8 cellular contexts compared by ENCODE assay signal in the genomic region with DNA sequence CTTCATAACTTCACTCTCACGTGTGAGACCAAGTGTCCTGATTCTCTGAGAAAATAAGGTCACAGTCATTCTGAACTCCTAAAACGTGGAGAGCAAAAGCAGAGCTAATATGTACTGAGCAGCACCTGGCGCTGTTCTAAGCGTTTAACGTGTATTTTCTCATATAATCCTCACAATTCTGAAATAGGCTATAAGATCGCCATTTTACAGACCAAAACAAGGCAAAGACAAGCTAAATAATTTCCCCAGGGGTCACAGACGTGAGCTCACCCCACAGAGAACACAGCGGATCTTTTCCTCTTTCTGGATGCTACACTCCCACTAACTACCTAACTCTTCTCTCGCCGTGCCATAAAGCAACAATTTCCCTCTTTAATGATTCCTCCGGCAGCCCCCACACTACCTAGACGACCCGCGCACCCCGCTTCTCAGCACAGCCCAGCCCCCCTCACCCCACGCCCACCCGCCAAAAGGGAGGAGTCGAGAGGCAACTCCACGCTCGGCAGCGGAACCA. TPM values are rescaled to one million over a fixed set of nuclear protein-coding genes. Genes with fewer than 3 reads are reported as not detected.
DNase-seq lines count a peak whose midpoint lies in the region; ATAC-seq and TF ChIP-seq lines count a peak whose summit lies in the region.

No MANE protein-coding gene starts in this region.

- peak overlapping the region; percentile 72 for H3K4me3 ChIP-seq in epithelial cell of esophagus (ENCODE audit: low read length)
- H3K4me3 ChIP-seq in naive thymus-derived CD4-positive, alpha-beta T cell (ENCODE audit: low read length), result peak overlapping the region; percentile 75

- no peaks in the 10 kb centered on the region for H3K36me3 Mint-ChIP-seq in naive thymus-derived CD4-positive, alpha-beta T cell

- ATAC-seq in HG02973 (IDR thresholded peaks at IDR 0.05; ENCODE audit: unreplicated experiment) (peak; percentile 16), esophagus mucosa (no peak)
- no peak for ATAC-seq in naive thymus-derived CD4-positive, alpha-beta T cell

- DNase-seq in NCI-H1694 (lab: John Stamatoyannopoulos, UW) (peak; percentile 53), NCI-H1694 treated with DMSO at 0.1 percent for 48 hours (lab: John Stamatoyannopoulos, UW) (no peak), T-helper 9 cell (peak; percentile 72), epithelial cell of esophagus (ENCODE audit: low read depth) (peak; percentile 17)
- no peak for DNase-seq in naive thymus-derived CD4-positive, alpha-beta T cell
- no peak for DNase-seq in central memory CD4-positive, alpha-beta T cell

- H3K9me3 ChIP-seq in naive thymus-derived CD4-positive, alpha-beta T cell (ENCODE audit: control insufficient read depth in 2 of 3, low read length in 3 of 3), result no peaks in the 10 kb centered on the region

- peaks cover 14 to 35% (median 28%) of the 10 kb centered on the region in 7 donors for H3K4me1 Mint-ChIP-seq in naive thymus-derived CD4-positive, alpha-beta T cell

- H3K9me3 Mint-ChIP-seq in naive thymus-derived CD4-positive, alpha-beta T cell, result peaks cover 0 to 4% (median 0%) of the 10 kb centered on the region in 11 donors

- intact Hi-C loops in naive thymus-derived CD4-positive, alpha-beta T cell (cut with micrococcal nuclease), result loop anchor here (1.0 to 10.0 kb wide), 18 partner anchors 45 to 752 kb away; partner anchors contain the start of gene ENPP4 (in 1 of the 2)

- POLR2A ChIA-PET in naive thymus-derived CD4-positive, alpha-beta T cell (lab: Charles Lee), result interaction anchor here (0.8 to 3.0 kb wide), 13 partner anchors 11 to 709 kb away, joined by 3 to 17 read pairs (median 4); partner anchors contain the start of gene RUNX2

- H3K27ac Mint-ChIP-seq in naive thymus-derived CD4-positive, alpha-beta T cell, result peak overlapping the region; percentile 96 to 100 (median 98)

- TF ChIP-seq CTCF in epithelial cell of esophagus (IDR thresholded peaks at IDR 0.05; ENCODE audit: insufficient read depth, low read depth, low read length, missing control alignments), result peak; percentile 13

- H3K4me1 ChIP-seq in naive thymus-derived CD4-positive, alpha-beta T cell (ENCODE audit: control insufficient read depth in 2 of 2, insufficient read depth in 2 of 2, low read length in 2 of 2), result peaks cover 0 to 14% of the 10 kb centered on the region in 2 donors

- peak overlapping the region; percentile 89 to 100 (median 98) for H3K4me3 Mint-ChIP-seq in naive thymus-derived CD4-positive, alpha-beta T cell

- peak overlapping the region; percentile 86 for H3K27ac ChIP-seq in naive thymus-derived CD4-positive, alpha-beta T cell (ENCODE audit: low read depth, low read length)

- peaks cover 0 to 6% (median 0%) of the 10 kb centered on the region in 3 experiments for H3K36me3 ChIP-seq in naive thymus-derived CD4-positive, alpha-beta T cell (ENCODE audit: control insufficient read depth in 2 of 3, insufficient read depth in 3 of 3, low read length in 3 of 3)

- CTCF ChIA-PET in naive thymus-derived CD4-positive, alpha-beta T cell (lab: Charles Lee), result interaction anchor here (0.7 to 1.4 kb wide), 2 partner anchors 334 to 721 kb away, joined by 3 to 5 read pairs; no protein-coding TSS in a partner anchor

- H3K27me3 Mint-ChIP-seq in naive thymus-derived CD4-positive, alpha-beta T cell, result no peaks in the 10 kb centered on the region

- H3K27me3 ChIP-seq in naive thymus-derived CD4-positive, alpha-beta T cell (ENCODE audit: control insufficient read depth in 2 of 2, insufficient read depth in 2 of 2, low read length in 2 of 2), result no peaks in the 10 kb centered on the region

RNA-seq across cellular contexts. Expression of gene SUPT3H, which starts 0.6 kb away (rescaled TPM):
- 10 to 100 TPM in 4 of 5 experiments, 1 to 10 TPM in 1; 10.0 to 16.0 (median 12.7) TPM for total RNA-seq in naive thymus-derived CD4-positive, alpha-beta T cell
- polyA plus RNA-seq in naive thymus-derived CD4-positive, alpha-beta T cell, result 10 to 100 TPM in 1 of 2 donors, 1 to 10 TPM in 1; 8.0 to 15.5 TPM
- 2.9 TPM for total RNA-seq in esophagus mucosa

RNA-seq across cellular contexts. Expression of gene RUNX2, which starts 49.0 kb away (rescaled TPM):
- 10 to 100 TPM; 12.8 to 17.9 (median 14.0) TPM for total RNA-seq in naive thymus-derived CD4-positive, alpha-beta T cell
- 1 to 10 TPM; 2.3 to 4.7 TPM for polyA plus RNA-seq in naive thymus-derived CD4-positive, alpha-beta T cell
- total RNA-seq in esophagus mucosa, result 2.5 TPM

Comparison
In these comparisons a context has a peak if more than half of its experiments do, and no peak if none do; other contexts are left out.
1. DNase-seq: peak in NCI-H1694 (single experiment), T-helper 9 cell (single experiment) and epithelial cell of esophagus (single experiment); none in NCI-H1694 treated with DMSO at 0.1 percent for 48 hours (single experiment), naive thymus-derived CD4-positive, alpha-beta T cell (0 of 9) and central memory CD4-positive, alpha-beta T cell (single experiment).